ENCODE assay signal across 24 cellular contexts in genomic region chr7:20430664-20431063, GRCh38.
"Had no signal": no experiment of that assay in that cellular context is flagged by ENCODE, and none has a peak within 500 bp of the region (broad histone marks: within the 10 kb centered on the region; RNA-seq: fewer than 3 reads in every experiment).

No MANE protein-coding gene starts in this region.

- H3K36me3 ChIP-seq: esophagus squamous epithelium, gastrocnemius medialis, heart right ventricle, left lung, lower lobe of right lung had no signal

- H3K9me3 ChIP-seq: esophagus squamous epithelium, gastrocnemius medialis, lower lobe of right lung had no signal

- ATAC-seq: effector memory CD8-positive, alpha-beta T cell; esophagus mucosa; gastrocnemius medialis; heart right ventricle; left cardiac atrium; left lung; left ventricle myocardium superior; lower lobe of right lung; naive thymus-derived CD4-positive, alpha-beta T cell had no signal

- H3K9me3 Mint-ChIP-seq: endodermal cell had no signal

- H3K4me3 Mint-ChIP-seq: effector memory CD8-positive, alpha-beta T cell; endodermal cell; naive thymus-derived CD4-positive, alpha-beta T cell had no signal

- H3K27me3 ChIP-seq: dorsolateral prefrontal cortex, esophagus squamous epithelium, gastrocnemius medialis, heart right ventricle, left lung had no signal

- H3K4me1 ChIP-seq: esophagus squamous epithelium, gastrocnemius medialis, left lung, lower lobe of right lung had no signal

- H3K27ac Mint-ChIP-seq: effector memory CD8-positive, alpha-beta T cell; endodermal cell; naive thymus-derived CD4-positive, alpha-beta T cell had no signal

- DNase-seq: dermis blood vessel endothelial cell; dorsolateral prefrontal cortex; effector CD8-positive, alpha-beta T cell; effector memory CD8-positive, alpha-beta T cell; endodermal cell; erythroblast; esophagus squamous epithelium; foreskin fibroblast; foreskin melanocyte; gastrocnemius medialis; glutamatergic neuron; head of caudate nucleus; heart right ventricle; hippocampal formation; left cardiac atrium; left lung; left ventricle myocardium superior; lower lobe of right lung; mesendoderm; midbrain; naive thymus-derived CD4-positive, alpha-beta T cell had no signal

- H3K4me3 ChIP-seq: coronary artery, dorsolateral prefrontal cortex, esophagus squamous epithelium, gastrocnemius medialis, heart right ventricle, left lung, lower lobe of right lung had no signal

- H3K27me3 Mint-ChIP-seq: effector memory CD8-positive, alpha-beta T cell had no signal

- H3K27ac ChIP-seq: coronary artery, dorsolateral prefrontal cortex, epithelial cell of prostate, esophagus squamous epithelium, gastrocnemius medialis, heart right ventricle, left lung, lower lobe of right lung had no signal

- H3K4me1 Mint-ChIP-seq: naive thymus-derived CD4-positive, alpha-beta T cell had no signal

- H3K36me3 Mint-ChIP-seq: naive thymus-derived CD4-positive, alpha-beta T cell had no signal
